26 cellular contexts compared by ENCODE assay signal in genomic region chr5:123672067-123672466, GRCh38.
"Had no signal": no experiment of that assay in that cellular context is flagged by ENCODE, and none has a peak within 500 bp of the region (broad histone marks: within the 10 kb centered on the region; RNA-seq: fewer than 3 reads in every experiment).

No MANE protein-coding gene starts in this region.

- H3K27ac ChIP-seq: adrenal gland, breast epithelium, colonic mucosa, lower lobe of right lung, pancreas, testis, vagina had no signal

- H3K27me3 ChIP-seq: adrenal gland, breast epithelium, colonic mucosa, dorsolateral prefrontal cortex, pancreas, right atrium auricular region, testis, vagina had no signal

- H3K4me1 ChIP-seq: breast epithelium, colonic mucosa, testis had no signal

- ATAC-seq: activated CD8-positive, alpha-beta T cell treated with anti-CD3 and anti-CD28 coated beads, Interleukin-2, amount 10 ng/mL, durations not matched to agents 7 days and 5 days; activated naive CD4-positive, alpha-beta T cell treated with anti-CD3 and anti-CD28 coated beads, Interleukin-2, amount 50 U/mL, for 72 hours; effector memory CD8-positive, alpha-beta T cell; esophagus mucosa; left colon; lower lobe of right lung; natural killer cell; pancreas; stimulated activated naive B cell treated with anti-CD40 and anti-IgM and Interleukin-4, amounts not matched to agents 10 μg/mL and 1 μg/mL and 100 μg/mL, for 72 hours; T-cell had no signal

- H3K4me3 Mint-ChIP-seq: activated CD8-positive, alpha-beta T cell treated with anti-CD3 and anti-CD28 coated beads, Interleukin-2, amount 10 ng/mL, durations not matched to agents 7 days and 5 days; effector memory CD8-positive, alpha-beta T cell; natural killer cell; stimulated activated naive B cell treated with anti-CD40 and anti-IgM and Interleukin-4, amounts not matched to agents 10 μg/mL and 1 μg/mL and 100 μg/mL, for 72 hours; T-cell; T-helper 2 cell treated with Interferon-gamma antibody and Interleukin-4, amounts not matched to agents 5 μg/mL and 100 μg/mL, for 36 hours; type B pancreatic cell had no signal

- DNase-seq: activated CD4-positive, alpha-beta T cell treated with anti-CD3 and anti-CD28 coated beads for 1 hour; activated CD4-positive, alpha-beta T cell treated with anti-CD3 and anti-CD28 coated beads, Interleukin-2, amount 50 U/mL, for 1 hour; activated CD8-positive, alpha-beta T cell treated with anti-CD3 and anti-CD28 coated beads, Interleukin-2, amount 10 ng/mL, durations not matched to agents 7 days and 5 days; activated T-cell treated with anti-CD3 and anti-CD28 coated beads, Interleukin-2, amount 50 U/mL, for 1 hour; adrenal gland; colonic mucosa; dorsolateral prefrontal cortex; effector memory CD8-positive, alpha-beta T cell; head of caudate nucleus; islet precursor cell; left colon; lower lobe of right lung; natural killer cell; pancreas; psoas muscle; small intestine; stimulated activated naive B cell treated with anti-CD40 and anti-IgM and Interleukin-4, amounts not matched to agents 10 μg/mL and 1 μg/mL and 100 μg/mL, for 72 hours; T-cell; testis had no signal

- H3K9me3 ChIP-seq: adrenal gland, breast epithelium, colonic mucosa, lower lobe of right lung, pancreas, psoas muscle, right atrium auricular region, testis, vagina had no signal

- H3K9me3 Mint-ChIP-seq: activated naive CD4-positive, alpha-beta T cell treated with anti-CD3 and anti-CD28 coated beads, Interleukin-2, amount 50 U/mL, for 72 hours; effector memory CD8-positive, alpha-beta T cell; natural killer cell; T-cell; T-helper 2 cell treated with Interferon-gamma antibody and Interleukin-4, amounts not matched to agents 5 μg/mL and 100 μg/mL, for 36 hours; type B pancreatic cell had no signal

- H3K4me1 Mint-ChIP-seq: natural killer cell, T-cell had no signal

- H3K36me3 Mint-ChIP-seq: activated naive CD4-positive, alpha-beta T cell treated with anti-CD3 and anti-CD28 coated beads, Interleukin-2, amount 50 U/mL, for 72 hours; natural killer cell; stimulated activated naive B cell treated with anti-CD40 and anti-IgM and Interleukin-4, amounts not matched to agents 10 μg/mL and 1 μg/mL and 100 μg/mL, for 72 hours; T-cell had no signal

- H3K4me3 ChIP-seq: adrenal gland, breast epithelium, colonic mucosa, lower lobe of right lung, pancreas, psoas muscle, right atrium auricular region, testis, vagina had no signal

- H3K27ac Mint-ChIP-seq: activated CD8-positive, alpha-beta T cell treated with anti-CD3 and anti-CD28 coated beads, Interleukin-2, amount 10 ng/mL, durations not matched to agents 7 days and 5 days; activated naive CD4-positive, alpha-beta T cell treated with anti-CD3 and anti-CD28 coated beads, Interleukin-2, amount 50 U/mL, for 72 hours; effector memory CD8-positive, alpha-beta T cell; natural killer cell; stimulated activated naive B cell treated with anti-CD40 and anti-IgM and Interleukin-4, amounts not matched to agents 10 μg/mL and 1 μg/mL and 100 μg/mL, for 72 hours; T-cell; T-helper 2 cell treated with Interferon-gamma antibody and Interleukin-4, amounts not matched to agents 5 μg/mL and 100 μg/mL, for 36 hours; type B pancreatic cell had no signal

- H3K36me3 ChIP-seq: adrenal gland, breast epithelium, colonic mucosa, lower lobe of right lung, pancreas, right atrium auricular region, vagina had no signal
